ENCODE assay signal across 1 cellular context in genomic region chr12:1692895-1693294, GRCh38.
A peak's percentile ranks its signal among the peaks of the same experiment; 100 is the strongest.
TF ChIP-seq lines count a peak whose summit lies in the region.

No MANE protein-coding gene starts in this region.

TF ChIP-seq in HepG2, 621 proteins besides CTCF, POLR2A, EP300 and RAD21 (continued from another document):
- no peak for TF ChIP-seq ZBTB43 (CRISPR knock-in tag; conservative IDR thresholded peaks at IDR 0.05)
- TF ChIP-seq ZNF350 (CRISPR knock-in tag; IDR thresholded peaks at IDR 0.05; ENCODE audit: borderline replicate concordance, low read depth) = no peak
- TF ChIP-seq ZNF773 (CRISPR knock-in tag; IDR thresholded peaks at IDR 0.05; ENCODE audit: borderline replicate concordance) = no peak
- TF ChIP-seq DR1 (CRISPR knock-in tag; IDR thresholded peaks at IDR 0.05) = no peak
- TF ChIP-seq ZC3H13 (CRISPR knock-in tag; IDR thresholded peaks at IDR 0.05) = no peak
- TF ChIP-seq ZNF460 (CRISPR knock-in tag; IDR thresholded peaks at IDR 0.05; ENCODE audit: borderline replicate concordance) = 0 out of 2 replicates have a peak, but pooled peaks have one; percentile 32
- TF ChIP-seq TERF1 (CRISPR knock-in tag; IDR thresholded peaks at IDR 0.05) = no peak
- TF ChIP-seq ZNF383 (CRISPR knock-in tag; IDR thresholded peaks at IDR 0.05; ENCODE audit: borderline replicate concordance) = no peak
- TF ChIP-seq RNF219 (CRISPR knock-in tag; IDR thresholded peaks at IDR 0.05) = no peak
- TF ChIP-seq ETV6 (CRISPR knock-in tag; conservative IDR thresholded peaks at IDR 0.05) = no peak
- no peak for TF ChIP-seq KMT2A (CRISPR knock-in tag; IDR thresholded peaks at IDR 0.05)
- TF ChIP-seq NBN (conservative IDR thresholded peaks at IDR 0.05) = no peak
- no peak for TF ChIP-seq HNRNPL (IDR thresholded peaks at IDR 0.05; ENCODE audit: low read depth, low read length)
- TF ChIP-seq RXRA (CRISPR knock-in tag; IDR thresholded peaks at IDR 0.05) = no peak
- TF ChIP-seq SNAPC5 (CRISPR knock-in tag; IDR thresholded peaks at IDR 0.05; ENCODE audit: borderline replicate concordance) = no peak
- peak; percentile 9; the same call in 1 of the 2 replicates for TF ChIP-seq ZNF687 (CRISPR knock-in tag; IDR thresholded peaks at IDR 0.05)
- TF ChIP-seq RERE (CRISPR knock-in tag; IDR thresholded peaks at IDR 0.05; ENCODE audit: low read depth) = no peak
- TF ChIP-seq MAFG (CRISPR knock-in tag; IDR thresholded peaks at IDR 0.05) = no peak
- TF ChIP-seq ZNF607 (CRISPR knock-in tag; IDR thresholded peaks at IDR 0.05; ENCODE audit: borderline replicate concordance) = no peak
- peak; percentile 66; the same call in 1 of the 2 replicates for TF ChIP-seq ZNF770 (CRISPR knock-in tag; IDR thresholded peaks at IDR 0.05)
